Comparison of ENCODE assay signal across 1 cellular context in genomic region chr9:113221800-113222481, GRCh38.
TF ChIP-seq lines count a peak whose summit lies in the region.

No MANE protein-coding gene starts in this region.

TF ChIP-seq in K562, 482 proteins besides CTCF, POLR2A, EP300 and RAD21 (continued from another document and continues in another):
- no peak for TF ChIP-seq MGA (IDR thresholded peaks at IDR 0.05)
- no peak for TF ChIP-seq RBM14 (IDR thresholded peaks at IDR 0.05; ENCODE audit: borderline replicate concordance, insufficient read depth, low read depth, low read length)
- TF ChIP-seq MEIS2 (IDR thresholded peaks at IDR 0.05; ENCODE audit: partially characterized antibody), result peak; percentile 38
- TF ChIP-seq MEF2A (IDR thresholded peaks at IDR 0.05; ENCODE audit: control insufficient read depth, low read depth, low read length), result no peak
- no peak for TF ChIP-seq MLX (CRISPR knock-in tag; conservative IDR thresholded peaks at IDR 0.05)
- TF ChIP-seq SMARCC2 (IDR thresholded peaks at IDR 0.05; ENCODE audit: low read depth), result no peak
- TF ChIP-seq, protein P1, sequence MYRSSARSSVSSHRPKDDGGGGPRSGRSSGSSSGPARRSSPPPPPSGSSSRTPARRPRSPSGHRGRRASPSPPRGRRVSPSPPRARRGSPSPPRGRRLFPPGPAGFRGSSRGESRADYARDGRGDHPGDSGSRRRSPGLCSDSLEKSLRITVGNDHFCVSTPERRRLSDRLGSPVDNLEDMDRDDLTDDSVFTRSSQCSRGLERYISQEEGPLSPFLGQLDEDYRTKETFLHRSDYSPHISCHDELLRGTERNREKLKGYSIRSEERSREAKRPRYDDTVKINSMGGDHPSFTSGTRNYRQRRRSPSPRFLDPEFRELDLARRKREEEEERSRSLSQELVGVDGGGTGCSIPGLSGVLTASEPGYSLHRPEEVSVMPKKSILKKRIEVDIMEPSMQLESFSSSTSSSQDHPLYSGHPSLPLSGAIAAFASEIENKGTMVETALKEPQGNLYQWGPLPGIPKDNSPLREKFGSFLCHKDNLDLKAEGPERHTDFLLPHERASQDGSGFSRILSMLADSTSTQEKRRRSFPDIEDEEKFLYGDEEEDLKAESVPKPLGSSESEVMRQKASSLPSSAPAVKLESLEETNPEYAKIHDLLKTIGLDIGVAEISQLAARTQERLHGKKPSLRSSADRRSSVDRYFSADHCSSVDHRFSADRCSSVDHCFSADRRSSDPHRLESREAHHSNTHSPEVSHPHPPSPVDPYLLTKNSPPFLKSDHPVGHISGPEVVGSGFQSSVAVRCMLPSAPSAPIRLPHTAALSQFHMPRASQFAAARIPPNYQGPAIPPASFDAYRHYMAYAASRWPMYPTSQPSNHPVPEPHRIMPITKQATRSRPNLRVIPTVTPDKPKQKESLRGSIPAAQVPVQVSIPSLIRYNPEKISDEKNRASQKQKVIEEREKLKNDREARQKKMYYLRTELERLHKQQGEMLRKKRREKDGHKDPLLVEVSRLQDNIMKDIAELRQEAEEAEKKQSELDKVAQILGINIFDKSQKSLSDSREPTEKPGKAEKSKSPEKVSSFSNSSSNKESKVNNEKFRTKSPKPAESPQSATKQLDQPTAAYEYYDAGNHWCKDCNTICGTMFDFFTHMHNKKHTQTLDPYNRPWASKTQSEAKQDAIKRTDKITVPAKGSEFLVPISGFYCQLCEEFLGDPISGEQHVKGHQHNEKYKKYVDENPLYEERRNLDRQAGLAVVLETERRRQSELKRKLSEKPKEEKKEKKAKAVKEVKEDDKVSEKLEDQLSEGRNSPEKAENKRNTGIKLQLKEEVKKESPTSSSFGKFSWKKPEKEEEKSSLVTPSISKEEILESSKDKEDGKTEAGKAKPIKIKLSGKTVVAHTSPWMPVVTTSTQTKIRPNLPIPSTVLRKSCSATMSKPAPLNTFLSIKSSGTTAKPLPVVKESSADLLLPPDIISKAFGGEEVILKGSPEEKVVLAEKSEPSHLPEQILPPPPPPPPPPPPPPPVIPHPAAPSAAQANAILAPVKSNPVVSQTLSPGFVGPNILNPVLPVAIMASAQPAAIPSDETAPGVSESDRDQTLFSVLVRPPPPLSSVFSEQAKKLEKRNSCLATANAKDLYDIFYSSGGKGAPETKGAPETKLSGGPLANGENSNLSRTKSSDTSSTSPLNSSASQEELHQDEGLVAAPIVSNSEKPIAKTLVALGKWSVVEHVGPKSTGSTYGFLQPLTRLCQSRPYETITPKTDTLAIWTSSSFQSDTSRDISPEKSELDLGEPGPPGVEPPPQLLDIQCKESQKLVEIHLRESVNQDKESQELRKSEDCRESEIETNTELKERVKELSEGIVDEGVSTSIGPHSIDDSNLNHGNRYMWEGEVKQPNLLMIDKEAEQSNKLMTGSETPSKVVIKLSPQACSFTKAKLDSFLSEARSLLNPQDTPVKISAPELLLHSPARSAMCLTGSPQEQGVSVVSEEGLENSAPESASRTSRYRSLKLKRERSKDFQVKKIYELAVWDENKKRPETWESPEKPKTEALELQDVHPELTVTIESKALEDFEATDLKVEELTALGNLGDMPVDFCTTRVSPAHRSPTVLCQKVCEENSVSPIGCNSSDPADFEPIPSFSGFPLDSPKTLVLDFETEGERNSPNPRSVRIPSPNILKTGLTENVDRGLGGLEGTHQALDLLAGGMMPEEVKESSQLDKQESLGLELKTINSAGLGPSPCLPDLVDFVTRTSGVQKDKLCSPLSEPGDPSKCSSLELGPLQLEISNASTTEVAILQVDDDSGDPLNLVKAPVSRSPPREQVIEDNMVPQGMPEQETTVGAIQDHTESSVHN (IDR thresholded peaks at IDR 0.05; ENCODE audit: borderline replicate concordance in 1 of 2, low read depth in 1 of 2), result no peak
- TF ChIP-seq NCOR1 (IDR thresholded peaks at IDR 0.05), result peak; percentile 32; the same call in 1 of the 2 replicates
- TF ChIP-seq ZNF75A (CRISPR knock-in tag; IDR thresholded peaks at IDR 0.05), result no peak
- TF ChIP-seq E2F3 (CRISPR knock-in tag; IDR thresholded peaks at IDR 0.05), result no peak
- TF ChIP-seq, protein P2, sequence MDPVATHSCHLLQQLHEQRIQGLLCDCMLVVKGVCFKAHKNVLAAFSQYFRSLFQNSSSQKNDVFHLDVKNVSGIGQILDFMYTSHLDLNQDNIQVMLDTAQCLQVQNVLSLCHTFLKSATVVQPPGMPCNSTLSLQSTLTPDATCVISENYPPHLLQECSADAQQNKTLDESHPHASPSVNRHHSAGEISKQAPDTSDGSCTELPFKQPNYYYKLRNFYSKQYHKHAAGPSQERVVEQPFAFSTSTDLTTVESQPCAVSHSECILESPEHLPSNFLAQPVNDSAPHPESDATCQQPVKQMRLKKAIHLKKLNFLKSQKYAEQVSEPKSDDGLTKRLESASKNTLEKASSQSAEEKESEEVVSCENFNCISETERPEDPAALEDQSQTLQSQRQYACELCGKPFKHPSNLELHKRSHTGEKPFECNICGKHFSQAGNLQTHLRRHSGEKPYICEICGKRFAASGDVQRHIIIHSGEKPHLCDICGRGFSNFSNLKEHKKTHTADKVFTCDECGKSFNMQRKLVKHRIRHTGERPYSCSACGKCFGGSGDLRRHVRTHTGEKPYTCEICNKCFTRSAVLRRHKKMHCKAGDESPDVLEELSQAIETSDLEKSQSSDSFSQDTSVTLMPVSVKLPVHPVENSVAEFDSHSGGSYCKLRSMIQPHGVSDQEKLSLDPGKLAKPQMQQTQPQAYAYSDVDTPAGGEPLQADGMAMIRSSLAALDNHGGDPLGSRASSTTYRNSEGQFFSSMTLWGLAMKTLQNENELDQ (CRISPR knock-in tag; IDR thresholded peaks at IDR 0.05; ENCODE audit: borderline replicate concordance), result peak; percentile 18; the same call in 1 of the 2 replicates
- TF ChIP-seq SRF (CRISPR knock-in tag; IDR thresholded peaks at IDR 0.05), result no peak
- TF ChIP-seq ZFX (CRISPR knock-in tag; IDR thresholded peaks at IDR 0.05), result peak; percentile 24; the same call in 1 of the 2 replicates
- no peak for TF ChIP-seq PRPF4 (IDR thresholded peaks at IDR 0.05; ENCODE audit: insufficient read depth, low read depth, low read length, poor library complexity, severe bottlenecking)
- TF ChIP-seq, protein P3, sequence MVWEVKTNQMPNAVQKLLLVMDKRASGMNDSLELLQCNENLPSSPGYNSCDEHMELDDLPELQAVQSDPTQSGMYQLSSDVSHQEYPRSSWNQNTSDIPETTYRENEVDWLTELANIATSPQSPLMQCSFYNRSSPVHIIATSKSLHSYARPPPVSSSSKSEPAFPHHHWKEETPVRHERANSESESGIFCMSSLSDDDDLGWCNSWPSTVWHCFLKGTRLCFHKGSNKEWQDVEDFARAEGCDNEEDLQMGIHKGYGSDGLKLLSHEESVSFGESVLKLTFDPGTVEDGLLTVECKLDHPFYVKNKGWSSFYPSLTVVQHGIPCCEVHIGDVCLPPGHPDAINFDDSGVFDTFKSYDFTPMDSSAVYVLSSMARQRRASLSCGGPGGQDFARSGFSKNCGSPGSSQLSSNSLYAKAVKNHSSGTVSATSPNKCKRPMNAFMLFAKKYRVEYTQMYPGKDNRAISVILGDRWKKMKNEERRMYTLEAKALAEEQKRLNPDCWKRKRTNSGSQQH (CRISPR knock-in tag; IDR thresholded peaks at IDR 0.05), result no peak
- no peak for TF ChIP-seq TFAM (CRISPR knock-in tag; conservative IDR thresholded peaks at IDR 0.05)
- no peak for TF ChIP-seq ZNF668 (CRISPR knock-in tag; IDR thresholded peaks at IDR 0.05)
- no peak for TF ChIP-seq DDX20 (tag; IDR thresholded peaks at IDR 0.05; ENCODE audit: low read depth)
- TF ChIP-seq GABPA (tag; conservative IDR thresholded peaks at IDR 0.05; ENCODE audit: low read depth), result no peak
- TF ChIP-seq NCOA1 (IDR thresholded peaks at IDR 0.05; ENCODE audit: low read depth), result no peak
- TF ChIP-seq KLF1 (tag; IDR thresholded peaks at IDR 0.05), result no peak
- no peak for TF ChIP-seq SMAD1 (IDR thresholded peaks at IDR 0.05; ENCODE audit: low read depth, low read length, partially characterized antibody)
- peak; percentile 74 to 75; a peak in 2 of 4 replicates for TF ChIP-seq KDM1A (IDR thresholded peaks at IDR 0.05)
- TF ChIP-seq BCOR (IDR thresholded peaks at IDR 0.05), result peak; percentile 34; the same call in 1 of the 2 replicates
- no peak for TF ChIP-seq SP2 (IDR thresholded peaks at IDR 0.05; ENCODE audit: extremely low read depth, low read depth, low read length, poor library complexity, severe bottlenecking)
- no peak for TF ChIP-seq KLF10 (CRISPR knock-in tag; IDR thresholded peaks at IDR 0.05)
- TF ChIP-seq, protein P4, sequence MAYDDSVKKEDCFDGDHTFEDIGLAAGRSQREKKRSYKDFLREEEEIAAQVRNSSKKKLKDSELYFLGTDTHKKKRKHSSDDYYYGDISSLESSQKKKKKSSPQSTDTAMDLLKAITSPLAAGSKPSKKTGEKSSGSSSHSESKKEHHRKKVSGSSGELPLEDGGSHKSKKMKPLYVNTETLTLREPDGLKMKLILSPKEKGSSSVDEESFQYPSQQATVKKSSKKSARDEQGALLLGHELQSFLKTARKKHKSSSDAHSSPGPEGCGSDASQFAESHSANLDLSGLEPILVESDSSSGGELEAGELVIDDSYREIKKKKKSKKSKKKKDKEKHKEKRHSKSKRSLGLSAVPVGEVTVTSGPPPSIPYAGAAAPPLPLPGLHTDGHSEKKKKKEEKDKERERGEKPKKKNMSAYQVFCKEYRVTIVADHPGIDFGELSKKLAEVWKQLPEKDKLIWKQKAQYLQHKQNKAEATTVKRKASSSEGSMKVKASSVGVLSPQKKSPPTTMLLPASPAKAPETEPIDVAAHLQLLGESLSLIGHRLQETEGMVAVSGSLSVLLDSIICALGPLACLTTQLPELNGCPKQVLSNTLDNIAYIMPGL (CRISPR knock-in tag; IDR thresholded peaks at IDR 0.05), result peak; percentile 67; the same call in 1 of the 2 replicates
- TF ChIP-seq TAL1 (IDR thresholded peaks at IDR 0.05), result peak; percentile 66
- TF ChIP-seq MAFK (IDR thresholded peaks at IDR 0.05; ENCODE audit: low read length), result no peak
- no peak for TF ChIP-seq CSDE1 (IDR thresholded peaks at IDR 0.05)
- TF ChIP-seq ZBTB8A (IDR thresholded peaks at IDR 0.05; ENCODE audit: partially characterized antibody), result no peak
- no peak; the same call in 1 of the 2 replicates for TF ChIP-seq ZNF232 (CRISPR knock-in tag; IDR thresholded peaks at IDR 0.05)
